In genomic region chr6:148758492-148758891, GRCh38 we compare ENCODE assay signal across 8 cellular contexts. TPM values are rescaled to one million over a fixed set of nuclear protein-coding genes. Genes with fewer than 3 reads are reported as not detected.
DNase-seq lines count a peak whose midpoint lies in the region; ATAC-seq and TF ChIP-seq lines count a peak whose summit lies in the region.

No MANE protein-coding gene starts in this region.

- TF ChIP-seq CTCF in GM12864 (IDR thresholded peaks at IDR 0.05; ENCODE audit: low read depth, low read length, missing control alignments) (no peak), neural progenitor cell (IDR thresholded peaks at IDR 0.05) (no peak)

- ATAC-seq in GM19467 (IDR thresholded peaks at IDR 0.05; ENCODE audit: unreplicated experiment) (peak; percentile 82), HG03442 (IDR thresholded peaks at IDR 0.05; ENCODE audit: unreplicated experiment) (peak; percentile 80)
- peak; percentile 67 for ATAC-seq in activated T-cell treated with anti-CD3 and anti-CD28 coated beads, Interleukin-2, amount 50 U/mL, for 72 hours (replicated peaks in 1 of 2)

- no peak overlapping the region for H3K9ac ChIP-seq in neural progenitor cell

- H3K4me2 ChIP-seq in neural progenitor cell: no peak overlapping the region

- H3K4me3 ChIP-seq in GM12864 (ENCODE audit: low read depth, low read length) (no peak overlapping the region), neural progenitor cell (no peak overlapping the region)

- H3K27ac Mint-ChIP-seq in activated T-cell treated with anti-CD3 and anti-CD28 coated beads, Interleukin-2, amount 50 U/mL, for 72 hours: peak overlapping the region; percentile 96
- peak overlapping the region; percentile 40 for H3K27ac Mint-ChIP-seq in neural progenitor cell

- H3K36me3 ChIP-seq in neural progenitor cell: no peaks in the 10 kb centered on the region

- H3K27ac ChIP-seq in neural progenitor cell: peak overlapping the region; percentile 1

- H3K79me2 ChIP-seq in neural progenitor cell (ENCODE audit: low read depth): peaks cover 99% of the 10 kb centered on the region

- H3K4me3 Mint-ChIP-seq in activated T-cell treated with anti-CD3 and anti-CD28 coated beads, Interleukin-2, amount 50 U/mL, for 72 hours: peak overlapping the region; percentile 66 to 84
- no peak overlapping the region for H3K4me3 Mint-ChIP-seq in neural progenitor cell

- H3K36me3 Mint-ChIP-seq in activated T-cell treated with anti-CD3 and anti-CD28 coated beads, Interleukin-2, amount 50 U/mL, for 72 hours (ENCODE audit: insufficient read depth in 2 of 2): peaks cover 3 to 4% of the 10 kb centered on the region in 2 donors
- H3K36me3 Mint-ChIP-seq in neural progenitor cell: peaks cover 35% of the 10 kb centered on the region

- peaks cover 32% of the 10 kb centered on the region for H3K4me1 ChIP-seq in neural progenitor cell

- peaks cover 23% of the 10 kb centered on the region for H3K27me3 Mint-ChIP-seq in activated T-cell treated with anti-CD3 and anti-CD28 coated beads, Interleukin-2, amount 50 U/mL, for 72 hours (ENCODE audit: low read depth)
- H3K27me3 Mint-ChIP-seq in neural progenitor cell (ENCODE audit: insufficient read depth, low read depth): peaks cover 6% of the 10 kb centered on the region

- H3K4me1 Mint-ChIP-seq in activated T-cell treated with anti-CD3 and anti-CD28 coated beads, Interleukin-2, amount 50 U/mL, for 72 hours (ENCODE audit: low read depth): peaks cover 67% of the 10 kb centered on the region
- H3K4me1 Mint-ChIP-seq in neural progenitor cell: peaks cover 43% of the 10 kb centered on the region

- DNase-seq in GM12864 (ENCODE audit: low read depth): peak; percentile 97
- peak; percentile 73 to 75 for DNase-seq in activated T-cell treated with anti-CD3 and anti-CD28 coated beads, Interleukin-2, amount 50 U/mL, for 72 hours
- DNase-seq in neural progenitor cell (ENCODE audit: low spot score): no peak
- DNase-seq in dedifferentiated amniotic fluid mesenchymal stem cell (ENCODE audit: extremely low spot score): no peak
- no peak for DNase-seq in ureter (ENCODE audit: low spot score)
- DNase-seq in SHP77 treated with DMSO at 0.1 percent for 48 hours (lab: John Stamatoyannopoulos, UW): no peak

- H3F3A ChIP-seq in neural progenitor cell (ENCODE audit: low read depth): peaks cover 23% of the 10 kb centered on the region

- H3K9me3 ChIP-seq in neural progenitor cell (ENCODE audit: low read depth): peaks cover 3% of the 10 kb centered on the region

- peaks cover 0 to 2% of the 10 kb centered on the region in 2 donors for H3K9me3 Mint-ChIP-seq in activated T-cell treated with anti-CD3 and anti-CD28 coated beads, Interleukin-2, amount 50 U/mL, for 72 hours
- H3K9me3 Mint-ChIP-seq in neural progenitor cell: peaks cover 18% of the 10 kb centered on the region

- H4K20me1 ChIP-seq in neural progenitor cell (ENCODE audit: low read depth): peaks cover 38% of the 10 kb centered on the region

- no peaks in the 10 kb centered on the region for H3K27me3 ChIP-seq in neural progenitor cell

- no peak overlapping the region for H2AFZ ChIP-seq in neural progenitor cell (replicated peaks)

RNA-seq across cellular contexts. Expression of gene UST, which starts 11.7 kb away (rescaled TPM):
- 1 to 10 TPM; 1.6 to 3.7 TPM for total RNA-seq in activated T-cell treated with anti-CD3 and anti-CD28 coated beads, Interleukin-2, amount 50 U/mL, for 72 hours
- total RNA-seq in neural progenitor cell (ENCODE audit: low replicate concordance): 33.3 and 33.9 TPM in 2 replicates
- total RNA-seq in ureter: 30.9 TPM

Comparison
In these comparisons a context has a peak if more than half of its experiments do, and no peak if none do; other contexts are left out.
1. DNase-seq: peak in GM12864 (single experiment) and activated T-cell treated with anti-CD3 and anti-CD28 coated beads, Interleukin-2, amount 50 U/mL, for 72 hours (2 of 2); none in neural progenitor cell (single experiment), dedifferentiated amniotic fluid mesenchymal stem cell (single experiment), ureter (single experiment) and SHP77 treated with DMSO at 0.1 percent for 48 hours (single experiment).
2. Peak in every context shown above with its lines, with median percentiles within 50 percentile points of each other: ATAC-seq.